Comparison of ENCODE assay signal across 18 cellular contexts in genomic region chr11:61472868-61473267, GRCh38. TPM values are rescaled to one million over a fixed set of nuclear protein-coding genes. Genes with fewer than 3 reads are reported as not detected.
A peak's percentile ranks its signal among the peaks of the same experiment; 100 is the strongest.
DNase-seq lines count a peak whose midpoint lies in the region; TF ChIP-seq lines count a peak whose summit lies in the region.
"Had no signal": no experiment of that assay in that cellular context is flagged by ENCODE, and none has a peak within 500 bp of the region (broad histone marks: within the 10 kb centered on the region; RNA-seq: fewer than 3 reads in every experiment).

No MANE protein-coding gene starts in this region.

- TF ChIP-seq POLR2A in vagina (IDR thresholded peaks at IDR 0.05) = no peak

- no peak overlapping the region for H3K4me2 ChIP-seq in Karpas-422 (ENCODE audit: low read depth, low read length, poor library complexity, severe bottlenecking)

- no peaks in the 10 kb centered on the region for H3K9me2 ChIP-seq in Karpas-422 (replicated peaks; ENCODE audit: insufficient read depth, low read length)

- 0 out of 2 replicates have a peak, but pooled peaks cover 3% of the 10 kb centered on the region for H4K20me1 ChIP-seq in Karpas-422 (ENCODE audit: insufficient read depth, low read depth, low read length)

- H3K27ac ChIP-seq in vagina (peak overlapping the region; percentile 81), Karpas-422 (ENCODE audit: low read length) (no peak overlapping the region)

- H3K36me3 ChIP-seq in vagina = peaks cover 0 to 5% of the 10 kb centered on the region in 2 donors
- H3K36me3 ChIP-seq in Karpas-422 (ENCODE audit: insufficient read depth, low read length) = no peaks in the 10 kb centered on the region

- H3K79me2 ChIP-seq in Karpas-422 (ENCODE audit: low read length) = no peaks in the 10 kb centered on the region

- DNase-seq in astrocyte of the hippocampus (ENCODE audit: low read depth, low spot score) (peak; percentile 70), globus pallidus (ENCODE audit: low spot score) (peak; percentile 41), pons (ENCODE audit: low spot score) (peak; percentile 74), vagina (ENCODE audit: extremely low spot score in 2 of 2) (no peak), Karpas-422 (no peak), NCI-H2171 treated with DMSO at 0.1 percent for 48 hours (lab: John Stamatoyannopoulos, UW) (no peak), OCI-M1 (lab: John Stamatoyannopoulos, UW) (no peak)
- DNase-seq: activated CD4-positive, alpha-beta T cell treated with anti-CD3 and anti-CD28 coated beads for 36 hours; activated effector memory CD4-positive, alpha-beta T cell treated with anti-CD3 and anti-CD28 coated beads, Interleukin-2, amount 50 U/mL, for 16 hours; Calu3; dermis blood vessel endothelial cell; Kasumi-1; kidney glomerular epithelial cell; NCI-H2107; PC-3; stimulated activated CD4-positive, alpha-beta T cell treated with anti-CD3 and anti-CD28 coated beads, Interleukin-1b, Interleukin-23, amount 100 ng/mL, for 48 hours; stimulated activated naive B cell treated with anti-CD40 and anti-IgM and Interleukin-4, amounts not matched to agents 10 μg/mL and 1 μg/mL and 100 μg/mL, for 72 hours; T-cell had no signal

- no peak overlapping the region for H3K9ac ChIP-seq in Karpas-422 (ENCODE audit: low read length)

- no peaks in the 10 kb centered on the region for H3K9me3 ChIP-seq in vagina
- no peaks in the 10 kb centered on the region for H3K9me3 ChIP-seq in Karpas-422 (ENCODE audit: low read length)

- no peak overlapping the region for H3K4me3 ChIP-seq in vagina
- H3K4me3 ChIP-seq in Karpas-422 (ENCODE audit: low read length) = no peak overlapping the region

- H3K4me1 ChIP-seq in vagina (peaks cover 6% of the 10 kb centered on the region), Karpas-422 (ENCODE audit: low read length) (no peaks in the 10 kb centered on the region)

- H3K27me3 ChIP-seq in vagina = no peaks in the 10 kb centered on the region
- H3K27me3 ChIP-seq in Karpas-422 (ENCODE audit: low read length) = no peaks in the 10 kb centered on the region

- intact Hi-C loops in vagina (cut with DNase I) = no loop called here

- H2AFZ ChIP-seq in Karpas-422 (ENCODE audit: low read length) = no peak overlapping the region

- no peak for TF ChIP-seq CTCF in vagina (IDR thresholded peaks at IDR 0.05)

RNA-seq across cellular contexts. Expression of gene LRRC10B, which starts 35.7 kb away (rescaled TPM):
- 0.74 TPM for total RNA-seq in vagina
- 1.0 TPM in 1 of 2 replicates, not detected in the other for total RNA-seq in Karpas-422 (2014; rRNA removed; shearing (Covaris generic); ENCODE audit: low replicate concordance)
- total RNA-seq: activated CD4-positive, alpha-beta T cell treated with anti-CD3 and anti-CD28 coated beads for 36 hours; Calu3; dermis blood vessel endothelial cell had no signal

RNA-seq across cellular contexts. Expression of gene SDHAF2, which starts 42.9 kb away (rescaled TPM):
- 24.3 TPM for total RNA-seq in vagina
- total RNA-seq in Karpas-422 (2014; rRNA removed; shearing (Covaris generic); ENCODE audit: low replicate concordance) = 25.3 and 27.6 TPM in 2 replicates

RNA-seq across cellular contexts. Expression of gene CPSF7, which starts 43.1 kb away (rescaled TPM):
- 50.8 TPM for total RNA-seq in vagina
- 50.0 and 64.1 TPM in 2 replicates for total RNA-seq in Karpas-422 (2014; rRNA removed; shearing (Covaris generic); ENCODE audit: low replicate concordance)

Comparison
In these comparisons a context has a peak if more than half of its experiments do, and no peak if none do; other contexts are left out.
1. DNase-seq: peak in astrocyte of the hippocampus (single experiment), globus pallidus (single experiment) and pons (single experiment); none in vagina (0 of 2), Karpas-422 (single experiment), NCI-H2171 treated with DMSO at 0.1 percent for 48 hours (single experiment) and OCI-M1 (single experiment).